12 cellular contexts compared by ENCODE assay signal in the genomic region with DNA sequence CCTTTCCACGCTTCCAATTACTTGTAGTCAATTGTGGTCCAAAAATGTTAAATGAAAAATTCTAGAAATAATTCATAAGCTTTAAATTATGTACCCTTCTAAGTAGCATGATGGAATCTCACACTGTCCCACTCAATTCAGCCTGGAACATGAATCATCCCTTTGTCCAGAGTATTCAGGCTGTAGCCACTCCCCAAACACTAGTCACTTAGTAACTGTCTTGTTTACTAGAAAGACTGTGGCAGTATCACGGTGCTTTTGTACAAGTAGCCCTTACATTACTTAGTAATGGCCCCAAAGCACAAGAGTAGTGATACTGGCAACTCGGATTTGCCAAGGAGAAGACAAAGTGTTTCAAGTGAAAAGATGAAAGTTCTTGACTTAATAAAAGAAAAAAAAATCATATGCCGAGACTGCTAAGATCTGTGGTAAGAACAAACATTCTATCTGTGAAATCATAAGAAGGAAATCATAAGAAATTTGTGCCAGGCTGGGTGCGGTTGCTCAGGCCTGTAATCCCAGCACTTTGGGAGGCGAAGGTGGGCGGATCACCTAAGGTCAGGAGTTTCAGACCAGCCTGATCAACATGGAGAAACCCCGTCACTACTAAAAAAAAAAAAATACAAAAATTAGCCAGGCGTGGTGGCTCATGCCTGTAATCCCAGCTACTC.
DNase-seq lines count a peak whose midpoint lies in the region; ATAC-seq and TF ChIP-seq lines count a peak whose summit lies in the region.
"Had no signal": no experiment of that assay in that cellular context is flagged by ENCODE, and none has a peak within 500 bp of the region (broad histone marks: within the 10 kb centered on the region; RNA-seq: fewer than 3 reads in every experiment).

No MANE protein-coding gene starts in this region.

- WGBS in endodermal cell (ENCODE audit: insufficient coverage in 1 of 2, insufficient read length in 1 of 2), 2 experiments: 83 to 86% methylated on average over 6 to 9 of the region's 9 CpGs

- no peaks in the 10 kb centered on the region for H3K27me3 Mint-ChIP-seq in endodermal cell (ENCODE audit: insufficient read depth)

- H3K4me1 Mint-ChIP-seq in endodermal cell: no peaks in the 10 kb centered on the region

- H3K9me3 ChIP-seq in endodermal cell (ENCODE audit: control insufficient read depth, low read length): no peaks in the 10 kb centered on the region
- no peaks in the 10 kb centered on the region for H3K9me3 ChIP-seq in vagina

- H3K9ac ChIP-seq in endodermal cell (ENCODE audit: extremely low read depth, low read length, poor library complexity, severe bottlenecking): no peak overlapping the region

- H3K36me3 Mint-ChIP-seq in endodermal cell (ENCODE audit: low read depth): peaks cover 14% of the 10 kb centered on the region

- no peaks in the 10 kb centered on the region for H3K27me3 ChIP-seq in endodermal cell (ENCODE audit: control insufficient read depth, insufficient read depth, low read length, poor library complexity, severe bottlenecking)
- H3K27me3 ChIP-seq in vagina: no peaks in the 10 kb centered on the region

- H3K9me3 Mint-ChIP-seq in endodermal cell: no peaks in the 10 kb centered on the region
- H3K9me3 Mint-ChIP-seq: activated naive CD4-positive, alpha-beta T cell treated with anti-CD3 and anti-CD28 coated beads for 36 hours had no signal

- ATAC-seq in HG03571 (IDR thresholded peaks at IDR 0.05; ENCODE audit: unreplicated experiment): no peak

- intact Hi-C loops in vagina (cut with DNase I): no loop called here

- peak overlapping the region; percentile 16 for H3K27ac Mint-ChIP-seq in endodermal cell
- H3K27ac Mint-ChIP-seq: activated naive CD4-positive, alpha-beta T cell treated with anti-CD3 and anti-CD28 coated beads for 36 hours had no signal

- no peak overlapping the region for H3K4me3 Mint-ChIP-seq in endodermal cell
- H3K4me3 Mint-ChIP-seq: activated naive CD4-positive, alpha-beta T cell treated with anti-CD3 and anti-CD28 coated beads for 36 hours had no signal

- H3K36me3 ChIP-seq in endodermal cell (ENCODE audit: control insufficient read depth, insufficient read depth, low read length) (peaks cover 31% of the 10 kb centered on the region), vagina (peaks cover 0 to 17% of the 10 kb centered on the region in 2 donors)

- H3K27ac ChIP-seq in endodermal cell (ENCODE audit: low read depth, low read length) (no peak overlapping the region), vagina (no peak overlapping the region)

- no peak overlapping the region for H3K4me3 ChIP-seq in NB4 (ENCODE audit: low read depth, low read length)
- H3K4me3 ChIP-seq in endodermal cell (ENCODE audit: low read length): no peak overlapping the region
- no peak overlapping the region for H3K4me3 ChIP-seq in vagina

- TF ChIP-seq POLR2A in NB4 (IDR thresholded peaks at IDR 0.05; ENCODE audit: extremely low read depth, insufficient read length) (no peak), vagina (IDR thresholded peaks at IDR 0.05) (no peak)

- TF ChIP-seq CTCF in NB4 (IDR thresholded peaks at IDR 0.05; ENCODE audit: low read depth, low read length) (no peak), endodermal cell (conservative IDR thresholded peaks at IDR 0.05) (no peak), vagina (IDR thresholded peaks at IDR 0.05) (no peak)

- peak; percentile 63 for DNase-seq in COLO829 (ENCODE audit: low spot score)
- peak; percentile 3 for DNase-seq in NB4 (ENCODE audit: low read depth)
- no peak for DNase-seq in endodermal cell
- peak; percentile 84 for DNase-seq in myocyte (ENCODE audit: low read depth)
- DNase-seq in vagina (ENCODE audit: extremely low spot score in 2 of 2): no peak
- no peak for DNase-seq in NCI-H526 (lab: John Stamatoyannopoulos, UW)
- DNase-seq in SK-N-DZ (ENCODE audit: low spot score): no peak
- DNase-seq: activated naive CD4-positive, alpha-beta T cell treated with anti-CD3 and anti-CD28 coated beads for 36 hours; GF-D8; Kasumi-1; stimulated activated CD4-positive, alpha-beta T cell treated with anti-CD3 and anti-CD28 coated beads, Interleukin-2, amount 100 ng/mL, for 24 hours had no signal

- H3K4me1 ChIP-seq in endodermal cell (ENCODE audit: control insufficient read depth, insufficient read depth, low read length) (no peaks in the 10 kb centered on the region), vagina (no peaks in the 10 kb centered on the region)

Comparison
In these comparisons a context has a peak if more than half of its experiments do, and no peak if none do; other contexts are left out.
1. DNase-seq: peak in COLO829 (single experiment), NB4 (single experiment) and myocyte (single experiment); none in endodermal cell (single experiment), vagina (0 of 2), NCI-H526 (0 of 2) and SK-N-DZ (single experiment).